ENCODE assay signal across 8 cellular contexts in the genomic region with DNA sequence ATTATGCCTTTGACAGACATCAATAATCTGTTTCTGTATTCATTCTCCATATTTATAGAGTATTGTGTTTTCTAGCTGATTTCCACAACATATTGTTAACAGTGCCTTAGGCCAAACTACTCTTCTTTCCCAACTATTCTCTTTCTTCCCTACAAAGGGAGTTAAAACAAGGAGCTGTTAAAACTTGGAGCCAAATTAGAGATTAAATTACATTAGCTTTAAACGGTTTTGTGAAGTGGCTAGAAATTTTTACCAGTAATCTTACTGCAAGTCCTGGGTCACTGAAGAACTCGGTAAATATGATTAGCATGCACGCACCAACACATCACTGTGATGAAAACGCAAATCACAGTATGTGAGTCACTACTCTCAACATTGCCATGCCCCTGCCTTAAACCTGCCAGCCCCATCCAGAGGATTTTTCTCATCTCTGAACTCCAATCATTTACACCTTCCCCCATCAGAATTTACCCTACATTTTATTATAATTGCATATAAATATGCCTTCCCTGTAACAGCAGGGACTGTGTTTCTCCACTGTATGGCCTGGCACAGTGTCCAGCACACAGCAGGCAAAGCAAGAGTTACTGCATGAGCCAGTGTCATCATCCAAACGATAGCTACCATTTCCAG.
A peak's percentile ranks its signal among the peaks of the same experiment; 100 is the strongest.
DNase-seq lines count a peak whose midpoint lies in the region; ATAC-seq lines count a peak whose summit lies in the region.

No MANE protein-coding gene starts in this region.

- H3K27me3 Mint-ChIP-seq in dendritic cell treated with granulocyte-macrophage colony-stimulating factor and Interleukin-4, amounts not matched to agents 40 ng/mL and 50 ng/mL, for 4 days, result no peaks in the 10 kb centered on the region

- no peaks in the 10 kb centered on the region for H3K9me3 ChIP-seq in muscle layer of duodenum (ENCODE audit: control insufficient read depth in 1 of 2, low read length in 2 of 2)

- H3K27ac Mint-ChIP-seq in dendritic cell treated with granulocyte-macrophage colony-stimulating factor and Interleukin-4, amounts not matched to agents 40 ng/mL and 50 ng/mL, for 4 days, result peak overlapping the region; percentile 96

- intact Hi-C loops in dendritic cell treated with granulocyte-macrophage colony-stimulating factor and Interleukin-4, amounts not matched to agents 40 ng/mL and 50 ng/mL, for 4 days (cut with micrococcal nuclease), result loop anchor here (2.0 to 10.0 kb wide), 3 partner anchors 45 to 393 kb away; partner anchors contain the start of genes KLHL20 and ZBTB37

- peak; percentile 27 for DNase-seq in NOMO-1 treated with DMSO at 0.1 percent for 48 hours (lab: John Stamatoyannopoulos, UW; ENCODE audit: unreplicated experiment)
- DNase-seq in NOMO-1 treated with dmso at 0.1 percent for 144 hours (lab: John Stamatoyannopoulos, UW; ENCODE audit: unreplicated experiment), result no peak
- DNase-seq in OCI-M1 (lab: John Stamatoyannopoulos, UW), result peak; percentile 28
- no peak for DNase-seq in NCI-H1694 (lab: John Stamatoyannopoulos, UW)

- no peaks in the 10 kb centered on the region for H3K27me3 ChIP-seq in muscle layer of duodenum (ENCODE audit: low read depth, low read length)

- H3K36me3 Mint-ChIP-seq in dendritic cell treated with granulocyte-macrophage colony-stimulating factor and Interleukin-4, amounts not matched to agents 40 ng/mL and 50 ng/mL, for 4 days (ENCODE audit: low read depth), result peaks cover 26% of the 10 kb centered on the region

- peaks cover 0 to under 1% of the 10 kb centered on the region in 2 donors for H3K36me3 ChIP-seq in muscle layer of duodenum (ENCODE audit: control insufficient read depth in 1 of 2, insufficient read depth in 2 of 2, low read length in 2 of 2)

- peak overlapping the region; percentile 75 to 78 for H3K4me3 ChIP-seq in muscle layer of duodenum (ENCODE audit: low read depth in 1 of 2, low read length in 2 of 2)

- H3K4me1 Mint-ChIP-seq in dendritic cell treated with granulocyte-macrophage colony-stimulating factor and Interleukin-4, amounts not matched to agents 40 ng/mL and 50 ng/mL, for 4 days (ENCODE audit: low read depth), result peaks cover 53% of the 10 kb centered on the region

- no peak overlapping the region for H3K4me3 Mint-ChIP-seq in dendritic cell treated with granulocyte-macrophage colony-stimulating factor and Interleukin-4, amounts not matched to agents 40 ng/mL and 50 ng/mL, for 4 days

- peaks cover 8% of the 10 kb centered on the region for H3K9me3 Mint-ChIP-seq in dendritic cell treated with granulocyte-macrophage colony-stimulating factor and Interleukin-4, amounts not matched to agents 40 ng/mL and 50 ng/mL, for 4 days

- H3K27ac ChIP-seq in muscle layer of duodenum (ENCODE audit: low read length), result peak overlapping the region; percentile 79

- ATAC-seq in GM21619 (IDR thresholded peaks at IDR 0.05; ENCODE audit: unreplicated experiment) (no peak), HG02571 (IDR thresholded peaks at IDR 0.05; ENCODE audit: unreplicated experiment) (no peak)

- H3K4me1 ChIP-seq in muscle layer of duodenum (ENCODE audit: control insufficient read depth in 1 of 2, insufficient read depth in 2 of 2, low read length in 2 of 2), result peaks cover 32 to 45% of the 10 kb centered on the region in 2 donors

Comparison
In these comparisons a context has a peak if more than half of its experiments do, and no peak if none do; other contexts are left out.
1. DNase-seq: peak in NOMO-1 treated with DMSO at 0.1 percent for 48 hours (single experiment) and OCI-M1 (single experiment); none in NOMO-1 treated with dmso at 0.1 percent for 144 hours (single experiment) and NCI-H1694 (single experiment).